9 cellular contexts compared by ENCODE assay signal in genomic region chr15:23303654-23304053, GRCh38. TPM values are rescaled to one million over a fixed set of nuclear protein-coding genes. Genes with fewer than 3 reads are reported as not detected.
A peak's percentile ranks its signal among the peaks of the same experiment; 100 is the strongest.
DNase-seq lines count a peak whose midpoint lies in the region; ATAC-seq, FAIRE-seq and TF ChIP-seq lines count a peak whose summit lies in the region.
"Not testable (repeated sequence)": the region's sequence is repeated elsewhere in the genome, so short reads cannot be mapped to it uniquely, and the experiment has no call there.
"Had no signal": no experiment of that assay in that cellular context is flagged by ENCODE, and none has a peak within 500 bp of the region (broad histone marks: within the 10 kb centered on the region; RNA-seq: fewer than 3 reads in every experiment).

No MANE protein-coding gene starts in this region.

- H3K27me3 Mint-ChIP-seq in CD14-positive monocyte (ENCODE audit: low read depth in 3 of 3), result not testable (repeated sequence)

- H3K36me3 Mint-ChIP-seq in CD14-positive monocyte, result peaks cover 9 to 23% of the 10 kb centered on the region in 2 donors

- not testable (repeated sequence) for H3K9me3 ChIP-seq in heart right ventricle

- not testable (repeated sequence) for H3K27me3 ChIP-seq in bronchial epithelial cell (ENCODE audit: control insufficient read depth, insufficient read depth, low read length); heart right ventricle

- ATAC-seq in GM19467 (IDR thresholded peaks at IDR 0.05; ENCODE audit: unreplicated experiment), result peak; percentile 9
- ATAC-seq in heart right ventricle, result not testable (repeated sequence)

- not testable (repeated sequence) for DNase-seq in CD14-positive monocyte (ENCODE audit: low spot score)
- DNase-seq in NAMALWA (ENCODE audit: low spot score) (peak; percentile 39), bronchial epithelial cell (ENCODE audit: low read depth) (peak; percentile 37), heart right ventricle (peak in 1 of 2 donors; percentile 57), myocyte (ENCODE audit: low read depth) (peak; percentile 24)
- peak; percentile 77 for DNase-seq in activated CD8-positive, alpha-beta memory T cell treated with anti-CD3 and anti-CD28 coated beads for 24 hours
- peak; percentile 26 for DNase-seq in stimulated activated CD8-positive, alpha-beta memory T cell treated with anti-CD3 and anti-CD28 coated beads, Interleukin-4, amount 100 ng/mL, for 24 hours (ENCODE audit: low read depth)

- intact Hi-C loops in CD14-positive monocyte (cut with micrococcal nuclease); heart right ventricle (cut with DNase I): not testable (repeated sequence)

- 0 to 1% methylated on average over 13 to 46 of the region's 55 CpGs for WGBS in heart right ventricle, 2 donors

- H3K36me3 ChIP-seq in bronchial epithelial cell (ENCODE audit: control insufficient read depth, insufficient read depth, low read length), result not testable (repeated sequence)
- H3K36me3 ChIP-seq in heart right ventricle, result peaks cover 0 to 32% (median 0%) of the 10 kb centered on the region in 9 donors

- peak overlapping the region in 6 of 10 donors; percentile 12 to 72 (median 50) for H3K27ac ChIP-seq in heart right ventricle

- FAIRE-seq in bronchial epithelial cell (lab: Jason Lieb, UNC), result not testable (repeated sequence)

- H3K4me1 Mint-ChIP-seq in CD14-positive monocyte, result peaks cover 15% of the 10 kb centered on the region

- H3K4me3 Mint-ChIP-seq in CD14-positive monocyte, result peak overlapping the region; percentile 81 to 92

- H3K9me3 Mint-ChIP-seq in CD14-positive monocyte, result not testable (repeated sequence)

- H3K4me3 ChIP-seq in bronchial epithelial cell (ENCODE audit: low read depth, low read length), result peak overlapping the region; percentile 47
- peak overlapping the region in 9 of 10 donors; percentile 32 to 58 (median 53) for H3K4me3 ChIP-seq in heart right ventricle

- not testable (repeated sequence) for TF ChIP-seq CTCF in CD14-positive monocyte (IDR thresholded peaks at IDR 0.05); bronchial epithelial cell (IDR thresholded peaks at IDR 0.05; ENCODE audit: insufficient read depth, low read length, severe bottlenecking); heart right ventricle (IDR thresholded peaks at IDR 0.05)

- peak overlapping the region in 1 of 7 donors; percentile 82 for H3K27ac Mint-ChIP-seq in CD14-positive monocyte

- H3K4me1 ChIP-seq in heart right ventricle, result peaks cover 0 to 30% (median 19%) of the 10 kb centered on the region in 9 donors

RNA-seq across cellular contexts. Expression of gene GOLGA6L26, which starts 30.3 kb away (rescaled TPM):
- polyA plus RNA-seq in CD14-positive monocyte, result not detected
- not detected in 2 replicates for total RNA-seq in bronchial epithelial cell
- not detected for total RNA-seq in heart right ventricle
- polyA plus RNA-seq in heart right ventricle, result not detected
- total RNA-seq in myocyte, result not detected in 2 replicates
- polyA plus RNA-seq in myocyte (2012), result not detected
- total RNA-seq: activated CD8-positive, alpha-beta memory T cell treated with anti-CD3 and anti-CD28 coated beads for 36 hours had no signal

RNA-seq across cellular contexts. Expression of gene GOLGA8S, which starts 50.9 kb away (rescaled TPM):
- polyA plus RNA-seq in CD14-positive monocyte (not detected), heart right ventricle (under 1 TPM; 0.03 to 0.66 TPM)
- total RNA-seq in bronchial epithelial cell (under 0.01 TPM in 1 of 2 replicates, not detected in the other), heart right ventricle (under 1 TPM; 0.11 to 0.92 (median 0.41) TPM), myocyte (not detected in 2 replicates)
- polyA plus RNA-seq in myocyte (2012), result 0.38 TPM
